Comparison of ENCODE assay signal across 1 cellular context in the genomic region with DNA sequence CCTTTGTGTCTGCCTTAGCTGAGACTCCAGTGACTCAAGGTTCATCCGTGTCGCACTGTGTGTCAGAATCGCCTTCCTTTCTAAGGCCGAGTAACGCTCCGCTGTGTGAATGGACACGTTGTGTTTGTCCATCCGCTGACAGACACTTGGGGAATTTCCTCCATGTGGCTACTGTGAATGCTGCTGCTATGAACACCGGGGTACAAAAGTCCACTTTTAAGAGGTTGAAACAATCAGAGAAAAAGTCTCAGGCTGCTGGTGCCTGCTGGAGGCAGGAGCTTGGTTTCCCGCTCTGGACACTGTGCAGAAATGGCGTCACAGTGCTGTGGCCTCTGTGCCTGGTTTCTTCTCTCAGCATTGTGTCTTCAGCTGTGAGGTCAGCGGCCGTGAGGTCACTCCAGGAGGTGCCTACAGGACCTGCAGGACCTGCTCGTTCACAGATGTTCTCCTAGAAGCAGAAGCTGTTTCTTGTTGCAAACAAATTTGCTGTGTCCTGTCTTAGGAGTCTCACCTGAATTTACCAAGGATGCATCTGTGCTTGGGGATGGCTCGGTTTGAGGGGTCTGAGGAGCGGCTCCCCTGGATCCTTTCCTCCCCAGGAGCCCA.
TF ChIP-seq lines count a peak whose summit lies in the region.

No MANE protein-coding gene starts in this region.

TF ChIP-seq in HepG2, 621 proteins besides CTCF, POLR2A, EP300 and RAD21 (continued from another document and continues in another):
- TF ChIP-seq ZNF276 (CRISPR knock-in tag; IDR thresholded peaks at IDR 0.05; ENCODE audit: low read depth) (no peak), ZBTB39 (CRISPR knock-in tag; IDR thresholded peaks at IDR 0.05) (no peak), ZMYM2 (CRISPR knock-in tag; IDR thresholded peaks at IDR 0.05) (peak; percentile 63; the same call in 1 of the 2 replicates), ZBTB21 (CRISPR knock-in tag; IDR thresholded peaks at IDR 0.05) (peak; percentile 95), PBX3 (CRISPR knock-in tag; IDR thresholded peaks at IDR 0.05; ENCODE audit: borderline replicate concordance) (no peak; the same call in 1 of the 2 replicates), ZNF777 (CRISPR knock-in tag; IDR thresholded peaks at IDR 0.05) (no peak), ARNT (IDR thresholded peaks at IDR 0.05) (no peak), AGO1 (IDR thresholded peaks at IDR 0.05; ENCODE audit: low read depth, low read length, poor library complexity, severe bottlenecking) (no peak), ZEB1 (IDR thresholded peaks at IDR 0.05; ENCODE audit: insufficient replicate concordance, low read depth) (no peak), XRCC5 (optimal IDR thresholded peaks at IDR 0.05; ENCODE audit: low read length) (peak; percentile 73), SIN3A (IDR thresholded peaks at IDR 0.05; ENCODE audit: borderline replicate concordance, low read depth, low read length) (peak; percentile 74), ZNF558 (CRISPR knock-in tag; IDR thresholded peaks at IDR 0.05; ENCODE audit: borderline replicate concordance) (no peak), JUNB (CRISPR knock-in tag; IDR thresholded peaks at IDR 0.05; ENCODE audit: borderline replicate concordance) (peak; percentile 19; the same call in 1 of the 2 replicates), MAFG (CRISPR knock-in tag; IDR thresholded peaks at IDR 0.05) (no peak), MEF2D (CRISPR knock-in tag; IDR thresholded peaks at IDR 0.05) (no peak), ZNF251 (CRISPR knock-in tag; IDR thresholded peaks at IDR 0.05) (no peak), IKZF1 (IDR thresholded peaks at IDR 0.05) (no peak), ATRX (CRISPR knock-in tag; IDR thresholded peaks at IDR 0.05; ENCODE audit: borderline replicate concordance) (no peak), ZNF350 (CRISPR knock-in tag; IDR thresholded peaks at IDR 0.05; ENCODE audit: borderline replicate concordance, low read depth) (0 out of 2 replicates have a peak, but pooled peaks have one; percentile 49), ZNF891 (CRISPR knock-in tag; IDR thresholded peaks at IDR 0.05) (no peak), ZUFSP (CRISPR knock-in tag; IDR thresholded peaks at IDR 0.05; ENCODE audit: borderline replicate concordance) (no peak), SYNCRIP (IDR thresholded peaks at IDR 0.05; ENCODE audit: insufficient read depth, low read depth, low read length) (no peak), ZFP36L1 (CRISPR knock-in tag; IDR thresholded peaks at IDR 0.05) (no peak), EHMT2 (IDR thresholded peaks at IDR 0.05; ENCODE audit: borderline replicate concordance, low read depth, low read length) (no peak), ZBTB10 (CRISPR knock-in tag; IDR thresholded peaks at IDR 0.05; ENCODE audit: borderline replicate concordance) (no peak), ZNF839 (CRISPR knock-in tag; IDR thresholded peaks at IDR 0.05; ENCODE audit: borderline replicate concordance) (no peak), NAIF1 (CRISPR knock-in tag; IDR thresholded peaks at IDR 0.05; ENCODE audit: borderline replicate concordance) (no peak), HOXA5 (CRISPR knock-in tag; IDR thresholded peaks at IDR 0.05) (0 out of 2 replicates have a peak, but pooled peaks have one; percentile 17), IRF1 (CRISPR knock-in tag; IDR thresholded peaks at IDR 0.05; ENCODE audit: low read depth) (no peak), REST (IDR thresholded peaks at IDR 0.05; ENCODE audit: borderline replicate concordance in 1 of 2, low read depth in 1 of 2, low read length in 2 of 2) (peak in 1 of 2 experiments; percentile 52; a peak in 1 of 4 replicates), SSRP1 (CRISPR knock-in tag; IDR thresholded peaks at IDR 0.05) (no peak), ZNF496 (CRISPR knock-in tag; IDR thresholded peaks at IDR 0.05; ENCODE audit: insufficient replicate concordance) (no peak), ZNF337 (CRISPR knock-in tag; IDR thresholded peaks at IDR 0.05; ENCODE audit: borderline replicate concordance, low read depth) (no peak; the same call in 1 of the 2 replicates)
- TF ChIP-seq, protein P1, sequence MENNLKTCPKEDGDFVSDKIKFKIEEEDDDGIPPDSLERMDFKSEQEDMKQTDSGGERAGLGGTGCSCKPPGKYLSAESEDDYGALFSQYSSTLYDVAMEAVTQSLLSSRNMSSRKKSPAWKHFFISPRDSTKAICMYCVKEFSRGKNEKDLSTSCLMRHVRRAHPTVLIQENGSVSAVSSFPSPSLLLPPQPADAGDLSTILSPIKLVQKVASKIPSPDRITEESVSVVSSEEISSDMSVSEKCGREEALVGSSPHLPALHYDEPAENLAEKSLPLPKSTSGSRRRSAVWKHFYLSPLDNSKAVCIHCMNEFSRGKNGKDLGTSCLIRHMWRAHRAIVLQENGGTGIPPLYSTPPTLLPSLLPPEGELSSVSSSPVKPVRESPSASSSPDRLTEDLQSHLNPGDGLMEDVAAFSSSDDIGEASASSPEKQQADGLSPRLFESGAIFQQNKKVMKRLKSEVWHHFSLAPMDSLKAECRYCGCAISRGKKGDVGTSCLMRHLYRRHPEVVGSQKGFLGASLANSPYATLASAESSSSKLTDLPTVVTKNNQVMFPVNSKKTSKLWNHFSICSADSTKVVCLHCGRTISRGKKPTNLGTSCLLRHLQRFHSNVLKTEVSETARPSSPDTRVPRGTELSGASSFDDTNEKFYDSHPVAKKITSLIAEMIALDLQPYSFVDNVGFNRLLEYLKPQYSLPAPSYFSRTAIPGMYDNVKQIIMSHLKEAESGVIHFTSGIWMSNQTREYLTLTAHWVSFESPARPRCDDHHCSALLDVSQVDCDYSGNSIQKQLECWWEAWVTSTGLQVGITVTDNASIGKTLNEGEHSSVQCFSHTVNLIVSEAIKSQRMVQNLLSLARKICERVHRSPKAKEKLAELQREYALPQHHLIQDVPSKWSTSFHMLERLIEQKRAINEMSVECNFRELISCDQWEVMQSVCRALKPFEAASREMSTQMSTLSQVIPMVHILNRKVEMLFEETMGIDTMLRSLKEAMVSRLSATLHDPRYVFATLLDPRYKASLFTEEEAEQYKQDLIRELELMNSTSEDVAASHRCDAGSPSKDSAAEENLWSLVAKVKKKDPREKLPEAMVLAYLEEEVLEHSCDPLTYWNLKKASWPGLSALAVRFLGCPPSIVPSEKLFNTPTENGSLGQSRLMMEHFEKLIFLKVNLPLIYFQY (CRISPR knock-in tag; IDR thresholded peaks at IDR 0.05; ENCODE audit: borderline replicate concordance): no peak; the same call in 1 of the 2 replicates
- TF ChIP-seq, protein P2, sequence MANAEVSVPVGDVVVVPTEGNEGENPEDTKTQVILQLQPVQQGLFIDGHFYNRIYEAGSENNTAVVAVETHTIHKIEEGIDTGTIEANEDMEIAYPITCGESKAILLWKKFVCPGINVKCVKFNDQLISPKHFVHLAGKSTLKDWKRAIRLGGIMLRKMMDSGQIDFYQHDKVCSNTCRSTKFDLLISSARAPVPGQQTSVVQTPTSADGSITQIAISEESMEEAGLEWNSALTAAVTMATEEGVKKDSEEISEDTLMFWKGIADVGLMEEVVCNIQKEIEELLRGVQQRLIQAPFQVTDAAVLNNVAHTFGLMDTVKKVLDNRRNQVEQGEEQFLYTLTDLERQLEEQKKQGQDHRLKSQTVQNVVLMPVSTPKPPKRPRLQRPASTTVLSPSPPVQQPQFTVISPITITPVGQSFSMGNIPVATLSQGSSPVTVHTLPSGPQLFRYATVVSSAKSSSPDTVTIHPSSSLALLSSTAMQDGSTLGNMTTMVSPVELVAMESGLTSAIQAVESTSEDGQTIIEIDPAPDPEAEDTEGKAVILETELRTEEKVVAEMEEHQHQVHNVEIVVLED (CRISPR knock-in tag; IDR thresholded peaks at IDR 0.05; ENCODE audit: borderline replicate concordance): no peak; the same call in 1 of the 2 replicates
